Comparison of ENCODE assay signal across 1 cellular context in the genomic region with DNA sequence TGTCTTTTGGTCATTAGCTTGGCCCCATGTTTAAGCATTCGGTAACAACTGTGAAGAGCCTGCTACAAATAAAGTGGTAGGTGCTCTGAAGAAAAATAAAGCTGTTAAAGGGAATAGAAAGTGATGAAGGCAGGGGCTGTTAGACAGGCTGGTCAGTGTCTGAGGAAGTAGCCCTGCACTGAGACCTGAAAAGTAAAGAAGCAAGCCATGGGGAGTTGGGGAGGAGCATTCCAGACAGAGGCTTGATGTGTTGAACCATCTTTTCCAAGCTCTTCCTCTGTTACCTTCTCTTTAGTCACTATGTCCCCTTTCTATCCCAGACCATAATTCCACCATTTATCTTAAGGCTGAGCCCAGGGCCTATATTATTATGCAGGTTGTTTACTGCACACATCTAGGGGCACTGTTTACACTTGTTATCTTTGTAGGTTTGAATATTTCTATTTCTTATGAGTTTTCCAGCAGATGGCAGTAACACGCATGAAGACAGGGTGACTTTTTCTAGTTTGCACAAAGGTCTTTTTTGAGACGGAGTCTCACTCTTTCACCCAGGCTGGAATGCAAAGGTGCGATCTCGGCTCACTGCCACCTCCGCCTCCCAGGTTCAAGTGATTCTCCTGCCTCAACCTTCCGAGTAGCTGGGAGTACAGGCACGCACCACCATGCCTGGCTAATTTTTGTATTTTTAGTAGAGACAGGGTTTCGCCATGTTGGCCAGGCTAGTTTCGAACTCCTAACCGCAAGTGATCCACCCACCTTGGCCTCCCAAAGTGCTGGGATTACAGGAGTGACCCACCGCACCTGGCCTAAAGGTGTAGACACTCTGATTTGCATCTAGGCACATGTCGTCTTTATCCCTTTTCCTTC.
TF ChIP-seq lines count a peak whose summit lies in the region.

No MANE protein-coding gene starts in this region.

TF ChIP-seq in HepG2, 621 proteins besides CTCF, POLR2A, EP300 and RAD21 (continued from another document and continues in another):
- TF ChIP-seq FOXA1 (IDR thresholded peaks at IDR 0.05) (no peak), FOXA1 (CRISPR knock-in tag; IDR thresholded peaks at IDR 0.05) (0 out of 2 replicates have a peak, but pooled peaks have one; percentile 44), KMT2B (CRISPR knock-in tag; IDR thresholded peaks at IDR 0.05) (no peak), MED8 (CRISPR knock-in tag; IDR thresholded peaks at IDR 0.05; ENCODE audit: insufficient replicate concordance) (no peak), ZSCAN21 (CRISPR knock-in tag; IDR thresholded peaks at IDR 0.05; ENCODE audit: borderline replicate concordance) (no peak), TP53 (CRISPR knock-in tag; conservative IDR thresholded peaks at IDR 0.05) (no peak), KLF6 (CRISPR knock-in tag; IDR thresholded peaks at IDR 0.05) (no peak), SAP130 (CRISPR knock-in tag; IDR thresholded peaks at IDR 0.05; ENCODE audit: low read depth) (no peak), MTF1 (CRISPR knock-in tag; IDR thresholded peaks at IDR 0.05) (no peak), MED1 (CRISPR knock-in tag; IDR thresholded peaks at IDR 0.05) (no peak), YY1 (IDR thresholded peaks at IDR 0.05; ENCODE audit: insufficient read depth, insufficient replicate concordance, low read depth, low read length) (no peak), CBX1 (IDR thresholded peaks at IDR 0.05; ENCODE audit: low read depth) (no peak), IKZF1 (IDR thresholded peaks at IDR 0.05) (no peak), HNRNPH1 (optimal IDR thresholded peaks at IDR 0.05; ENCODE audit: low read depth, low read length) (no peak), FOXK2 (IDR thresholded peaks at IDR 0.05) (no peak), ARHGAP35 (CRISPR knock-in tag; IDR thresholded peaks at IDR 0.05; ENCODE audit: borderline replicate concordance) (no peak), FOXP1 (IDR thresholded peaks at IDR 0.05) (no peak), FOXP1 (CRISPR knock-in tag; IDR thresholded peaks at IDR 0.05) (peak; percentile 38; the same call in 1 of the 2 replicates), ZBTB38 (CRISPR knock-in tag; IDR thresholded peaks at IDR 0.05) (no peak), ZNF570 (CRISPR knock-in tag; IDR thresholded peaks at IDR 0.05; ENCODE audit: borderline replicate concordance) (no peak), STAT5B (CRISPR knock-in tag; IDR thresholded peaks at IDR 0.05) (no peak), SALL2 (CRISPR knock-in tag; IDR thresholded peaks at IDR 0.05) (no peak), STAG1 (CRISPR knock-in tag; IDR thresholded peaks at IDR 0.05) (peak; percentile 46), LCORL (IDR thresholded peaks at IDR 0.05) (no peak), LCORL (CRISPR knock-in tag; IDR thresholded peaks at IDR 0.05) (peak; percentile 6; the same call in 1 of the 2 replicates), HMGA1 (CRISPR knock-in tag; conservative IDR thresholded peaks at IDR 0.05) (no peak), ZNF432 (CRISPR knock-in tag; IDR thresholded peaks at IDR 0.05; ENCODE audit: borderline replicate concordance) (no peak), CBX5 (CRISPR knock-in tag; IDR thresholded peaks at IDR 0.05; ENCODE audit: borderline replicate concordance) (no peak), ZNF549 (CRISPR knock-in tag; IDR thresholded peaks at IDR 0.05) (no peak), ZNF510 (CRISPR knock-in tag; IDR thresholded peaks at IDR 0.05; ENCODE audit: low read depth) (no peak)
- TF ChIP-seq, protein P1, sequence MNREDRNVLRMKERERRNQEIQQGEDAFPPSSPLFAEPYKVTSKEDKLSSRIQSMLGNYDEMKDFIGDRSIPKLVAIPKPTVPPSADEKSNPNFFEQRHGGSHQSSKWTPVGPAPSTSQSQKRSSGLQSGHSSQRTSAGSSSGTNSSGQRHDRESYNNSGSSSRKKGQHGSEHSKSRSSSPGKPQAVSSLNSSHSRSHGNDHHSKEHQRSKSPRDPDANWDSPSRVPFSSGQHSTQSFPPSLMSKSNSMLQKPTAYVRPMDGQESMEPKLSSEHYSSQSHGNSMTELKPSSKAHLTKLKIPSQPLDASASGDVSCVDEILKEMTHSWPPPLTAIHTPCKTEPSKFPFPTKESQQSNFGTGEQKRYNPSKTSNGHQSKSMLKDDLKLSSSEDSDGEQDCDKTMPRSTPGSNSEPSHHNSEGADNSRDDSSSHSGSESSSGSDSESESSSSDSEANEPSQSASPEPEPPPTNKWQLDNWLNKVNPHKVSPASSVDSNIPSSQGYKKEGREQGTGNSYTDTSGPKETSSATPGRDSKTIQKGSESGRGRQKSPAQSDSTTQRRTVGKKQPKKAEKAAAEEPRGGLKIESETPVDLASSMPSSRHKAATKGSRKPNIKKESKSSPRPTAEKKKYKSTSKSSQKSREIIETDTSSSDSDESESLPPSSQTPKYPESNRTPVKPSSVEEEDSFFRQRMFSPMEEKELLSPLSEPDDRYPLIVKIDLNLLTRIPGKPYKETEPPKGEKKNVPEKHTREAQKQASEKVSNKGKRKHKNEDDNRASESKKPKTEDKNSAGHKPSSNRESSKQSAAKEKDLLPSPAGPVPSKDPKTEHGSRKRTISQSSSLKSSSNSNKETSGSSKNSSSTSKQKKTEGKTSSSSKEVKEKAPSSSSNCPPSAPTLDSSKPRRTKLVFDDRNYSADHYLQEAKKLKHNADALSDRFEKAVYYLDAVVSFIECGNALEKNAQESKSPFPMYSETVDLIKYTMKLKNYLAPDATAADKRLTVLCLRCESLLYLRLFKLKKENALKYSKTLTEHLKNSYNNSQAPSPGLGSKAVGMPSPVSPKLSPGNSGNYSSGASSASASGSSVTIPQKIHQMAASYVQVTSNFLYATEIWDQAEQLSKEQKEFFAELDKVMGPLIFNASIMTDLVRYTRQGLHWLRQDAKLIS (CRISPR knock-in tag; IDR thresholded peaks at IDR 0.05) = no peak
- TF ChIP-seq, protein P2, sequence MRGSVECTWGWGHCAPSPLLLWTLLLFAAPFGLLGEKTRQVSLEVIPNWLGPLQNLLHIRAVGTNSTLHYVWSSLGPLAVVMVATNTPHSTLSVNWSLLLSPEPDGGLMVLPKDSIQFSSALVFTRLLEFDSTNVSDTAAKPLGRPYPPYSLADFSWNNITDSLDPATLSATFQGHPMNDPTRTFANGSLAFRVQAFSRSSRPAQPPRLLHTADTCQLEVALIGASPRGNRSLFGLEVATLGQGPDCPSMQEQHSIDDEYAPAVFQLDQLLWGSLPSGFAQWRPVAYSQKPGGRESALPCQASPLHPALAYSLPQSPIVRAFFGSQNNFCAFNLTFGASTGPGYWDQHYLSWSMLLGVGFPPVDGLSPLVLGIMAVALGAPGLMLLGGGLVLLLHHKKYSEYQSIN (CRISPR knock-in tag; IDR thresholded peaks at IDR 0.05; ENCODE audit: borderline replicate concordance) = no peak
- TF ChIP-seq, protein P3, sequence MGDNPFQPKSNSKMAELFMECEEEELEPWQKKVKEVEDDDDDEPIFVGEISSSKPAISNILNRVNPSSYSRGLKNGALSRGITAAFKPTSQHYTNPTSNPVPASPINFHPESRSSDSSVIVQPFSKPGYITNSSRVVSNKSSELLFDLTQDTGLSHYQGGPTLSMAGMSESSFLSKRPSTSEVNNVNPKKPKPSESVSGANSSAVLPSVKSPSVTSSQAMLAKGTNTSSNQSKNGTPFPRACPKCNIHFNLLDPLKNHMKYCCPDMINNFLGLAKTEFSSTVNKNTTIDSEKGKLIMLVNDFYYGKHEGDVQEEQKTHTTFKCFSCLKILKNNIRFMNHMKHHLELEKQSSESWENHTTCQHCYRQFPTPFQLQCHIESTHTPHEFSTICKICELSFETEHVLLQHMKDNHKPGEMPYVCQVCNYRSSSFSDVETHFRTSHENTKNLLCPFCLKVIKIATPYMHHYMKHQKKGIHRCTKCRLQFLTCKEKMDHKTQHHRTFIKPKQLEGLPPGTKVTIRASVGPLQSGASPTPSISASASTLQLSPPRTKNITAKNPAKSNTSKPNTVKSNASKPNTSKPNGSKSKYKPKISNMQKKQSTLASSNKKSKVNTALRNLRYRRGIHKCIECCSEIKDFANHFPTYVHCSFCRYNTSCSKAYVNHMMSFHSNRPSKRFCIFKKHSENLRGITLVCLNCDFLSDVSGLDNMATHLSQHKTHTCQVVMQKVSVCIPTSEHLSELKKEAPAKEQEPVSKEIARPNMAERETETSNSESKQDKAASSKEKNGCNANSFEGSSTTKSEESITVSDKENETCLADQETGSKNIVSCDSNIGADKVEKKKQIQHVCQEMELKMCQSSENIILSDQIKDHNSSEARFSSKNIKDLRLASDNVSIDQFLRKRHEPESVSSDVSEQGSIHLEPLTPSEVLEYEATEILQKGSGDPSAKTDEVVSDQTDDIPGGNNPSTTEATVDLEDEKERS (CRISPR knock-in tag; IDR thresholded peaks at IDR 0.05) = no peak
- TF ChIP-seq, protein P4, sequence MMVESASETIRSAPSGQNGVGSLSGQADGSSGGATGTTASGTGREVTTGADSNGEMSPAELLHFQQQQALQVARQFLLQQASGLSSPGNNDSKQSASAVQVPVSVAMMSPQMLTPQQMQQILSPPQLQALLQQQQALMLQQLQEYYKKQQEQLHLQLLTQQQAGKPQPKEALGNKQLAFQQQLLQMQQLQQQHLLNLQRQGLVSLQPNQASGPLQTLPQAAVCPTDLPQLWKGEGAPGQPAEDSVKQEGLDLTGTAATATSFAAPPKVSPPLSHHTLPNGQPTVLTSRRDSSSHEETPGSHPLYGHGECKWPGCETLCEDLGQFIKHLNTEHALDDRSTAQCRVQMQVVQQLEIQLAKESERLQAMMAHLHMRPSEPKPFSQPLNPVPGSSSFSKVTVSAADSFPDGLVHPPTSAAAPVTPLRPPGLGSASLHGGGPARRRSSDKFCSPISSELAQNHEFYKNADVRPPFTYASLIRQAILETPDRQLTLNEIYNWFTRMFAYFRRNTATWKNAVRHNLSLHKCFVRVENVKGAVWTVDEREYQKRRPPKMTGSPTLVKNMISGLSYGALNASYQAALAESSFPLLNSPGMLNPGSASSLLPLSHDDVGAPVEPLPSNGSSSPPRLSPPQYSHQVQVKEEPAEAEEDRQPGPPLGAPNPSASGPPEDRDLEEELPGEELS (CRISPR knock-in tag; IDR thresholded peaks at IDR 0.05) = 0 out of 2 replicates have a peak, but pooled peaks have one; percentile 13
- TF ChIP-seq, protein P5, sequence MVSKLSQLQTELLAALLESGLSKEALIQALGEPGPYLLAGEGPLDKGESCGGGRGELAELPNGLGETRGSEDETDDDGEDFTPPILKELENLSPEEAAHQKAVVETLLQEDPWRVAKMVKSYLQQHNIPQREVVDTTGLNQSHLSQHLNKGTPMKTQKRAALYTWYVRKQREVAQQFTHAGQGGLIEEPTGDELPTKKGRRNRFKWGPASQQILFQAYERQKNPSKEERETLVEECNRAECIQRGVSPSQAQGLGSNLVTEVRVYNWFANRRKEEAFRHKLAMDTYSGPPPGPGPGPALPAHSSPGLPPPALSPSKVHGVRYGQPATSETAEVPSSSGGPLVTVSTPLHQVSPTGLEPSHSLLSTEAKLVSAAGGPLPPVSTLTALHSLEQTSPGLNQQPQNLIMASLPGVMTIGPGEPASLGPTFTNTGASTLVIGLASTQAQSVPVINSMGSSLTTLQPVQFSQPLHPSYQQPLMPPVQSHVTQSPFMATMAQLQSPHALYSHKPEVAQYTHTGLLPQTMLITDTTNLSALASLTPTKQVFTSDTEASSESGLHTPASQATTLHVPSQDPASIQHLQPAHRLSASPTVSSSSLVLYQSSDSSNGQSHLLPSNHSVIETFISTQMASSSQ (IDR thresholded peaks at IDR 0.05; ENCODE audit: low read depth) = no peak
- TF ChIP-seq, protein P5 (CRISPR knock-in tag; IDR thresholded peaks at IDR 0.05; ENCODE audit: borderline replicate concordance) = no peak
- TF ChIP-seq, protein P6, sequence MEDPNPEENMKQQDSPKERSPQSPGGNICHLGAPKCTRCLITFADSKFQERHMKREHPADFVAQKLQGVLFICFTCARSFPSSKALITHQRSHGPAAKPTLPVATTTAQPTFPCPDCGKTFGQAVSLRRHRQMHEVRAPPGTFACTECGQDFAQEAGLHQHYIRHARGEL (CRISPR knock-in tag; IDR thresholded peaks at IDR 0.05) = no peak
- TF ChIP-seq, protein P7, sequence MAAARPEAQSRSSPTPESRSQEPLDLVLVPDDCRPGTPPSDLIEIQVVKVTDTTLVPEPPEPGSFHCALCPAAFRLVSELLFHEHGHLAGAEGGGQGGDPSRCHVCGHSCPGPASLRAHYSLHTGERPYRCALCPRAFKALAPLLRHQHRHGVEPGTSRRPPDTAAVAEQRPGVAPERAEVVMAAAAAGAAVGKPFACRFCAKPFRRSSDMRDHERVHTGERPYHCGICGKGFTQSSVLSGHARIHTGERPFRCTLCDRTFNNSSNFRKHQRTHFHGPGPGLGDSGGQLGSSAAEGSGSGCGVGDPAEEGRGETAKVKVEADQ (CRISPR knock-in tag; IDR thresholded peaks at IDR 0.05; ENCODE audit: borderline replicate concordance) = no peak
- TF ChIP-seq, protein P8, sequence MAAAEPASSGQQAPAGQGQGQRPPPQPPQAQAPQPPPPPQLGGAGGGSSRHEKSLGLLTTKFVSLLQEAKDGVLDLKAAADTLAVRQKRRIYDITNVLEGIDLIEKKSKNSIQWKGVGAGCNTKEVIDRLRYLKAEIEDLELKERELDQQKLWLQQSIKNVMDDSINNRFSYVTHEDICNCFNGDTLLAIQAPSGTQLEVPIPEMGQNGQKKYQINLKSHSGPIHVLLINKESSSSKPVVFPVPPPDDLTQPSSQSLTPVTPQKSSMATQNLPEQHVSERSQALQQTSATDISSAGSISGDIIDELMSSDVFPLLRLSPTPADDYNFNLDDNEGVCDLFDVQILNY (CRISPR knock-in tag; conservative IDR thresholded peaks at IDR 0.05) = no peak
- TF ChIP-seq, protein P9, sequence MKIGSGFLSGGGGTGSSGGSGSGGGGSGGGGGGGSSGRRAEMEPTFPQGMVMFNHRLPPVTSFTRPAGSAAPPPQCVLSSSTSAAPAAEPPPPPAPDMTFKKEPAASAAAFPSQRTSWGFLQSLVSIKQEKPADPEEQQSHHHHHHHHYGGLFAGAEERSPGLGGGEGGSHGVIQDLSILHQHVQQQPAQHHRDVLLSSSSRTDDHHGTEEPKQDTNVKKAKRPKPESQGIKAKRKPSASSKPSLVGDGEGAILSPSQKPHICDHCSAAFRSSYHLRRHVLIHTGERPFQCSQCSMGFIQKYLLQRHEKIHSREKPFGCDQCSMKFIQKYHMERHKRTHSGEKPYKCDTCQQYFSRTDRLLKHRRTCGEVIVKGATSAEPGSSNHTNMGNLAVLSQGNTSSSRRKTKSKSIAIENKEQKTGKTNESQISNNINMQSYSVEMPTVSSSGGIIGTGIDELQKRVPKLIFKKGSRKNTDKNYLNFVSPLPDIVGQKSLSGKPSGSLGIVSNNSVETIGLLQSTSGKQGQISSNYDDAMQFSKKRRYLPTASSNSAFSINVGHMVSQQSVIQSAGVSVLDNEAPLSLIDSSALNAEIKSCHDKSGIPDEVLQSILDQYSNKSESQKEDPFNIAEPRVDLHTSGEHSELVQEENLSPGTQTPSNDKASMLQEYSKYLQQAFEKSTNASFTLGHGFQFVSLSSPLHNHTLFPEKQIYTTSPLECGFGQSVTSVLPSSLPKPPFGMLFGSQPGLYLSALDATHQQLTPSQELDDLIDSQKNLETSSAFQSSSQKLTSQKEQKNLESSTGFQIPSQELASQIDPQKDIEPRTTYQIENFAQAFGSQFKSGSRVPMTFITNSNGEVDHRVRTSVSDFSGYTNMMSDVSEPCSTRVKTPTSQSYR (CRISPR knock-in tag; IDR thresholded peaks at IDR 0.05; ENCODE audit: borderline replicate concordance) = no peak
